Comparison of ENCODE assay signal across 1 cellular context in the genomic region with DNA sequence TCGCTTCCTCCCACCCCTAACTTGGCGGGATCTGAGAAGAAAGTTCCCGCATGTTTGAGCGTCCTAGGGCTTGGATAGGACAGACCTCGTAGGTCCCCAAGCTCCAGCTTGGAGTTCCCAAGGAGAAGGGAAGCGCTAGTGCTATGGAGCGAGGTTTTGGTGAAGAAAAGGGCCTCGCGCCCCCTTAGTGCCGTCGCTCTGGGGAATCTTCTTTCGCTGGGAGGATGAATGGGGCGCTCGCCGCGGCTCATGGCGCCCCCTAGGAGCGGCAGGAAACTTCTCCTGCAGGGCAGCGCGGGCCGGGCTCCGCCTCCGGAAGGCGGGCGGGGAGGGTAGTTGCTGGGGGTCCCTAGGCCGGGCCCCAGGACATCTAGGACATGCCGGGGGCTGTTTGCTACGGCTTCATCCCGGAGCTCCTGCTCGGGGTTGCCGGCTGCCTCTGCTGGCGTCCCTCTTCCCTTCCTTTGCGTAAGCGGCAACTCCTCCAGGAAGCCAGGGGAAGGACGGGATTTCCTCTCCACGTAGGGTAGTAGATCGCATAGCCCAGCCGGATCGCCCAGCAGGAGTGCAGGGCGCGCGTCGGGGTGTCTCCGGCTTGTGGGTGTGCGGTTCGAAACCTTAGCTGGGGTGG.
TF ChIP-seq lines count a peak whose summit lies in the region.

No MANE protein-coding gene starts in this region.

TF ChIP-seq in HEK293, 187 proteins besides CTCF, POLR2A, EP300 and RAD21 (continued from another document):
- peak; percentile 42; the same call in 1 of the 2 replicates for TF ChIP-seq ZBTB11 (tag by site-specific recombination; conservative IDR thresholded peaks at IDR 0.05; ENCODE audit: low read depth)
- TF ChIP-seq, protein P1, sequence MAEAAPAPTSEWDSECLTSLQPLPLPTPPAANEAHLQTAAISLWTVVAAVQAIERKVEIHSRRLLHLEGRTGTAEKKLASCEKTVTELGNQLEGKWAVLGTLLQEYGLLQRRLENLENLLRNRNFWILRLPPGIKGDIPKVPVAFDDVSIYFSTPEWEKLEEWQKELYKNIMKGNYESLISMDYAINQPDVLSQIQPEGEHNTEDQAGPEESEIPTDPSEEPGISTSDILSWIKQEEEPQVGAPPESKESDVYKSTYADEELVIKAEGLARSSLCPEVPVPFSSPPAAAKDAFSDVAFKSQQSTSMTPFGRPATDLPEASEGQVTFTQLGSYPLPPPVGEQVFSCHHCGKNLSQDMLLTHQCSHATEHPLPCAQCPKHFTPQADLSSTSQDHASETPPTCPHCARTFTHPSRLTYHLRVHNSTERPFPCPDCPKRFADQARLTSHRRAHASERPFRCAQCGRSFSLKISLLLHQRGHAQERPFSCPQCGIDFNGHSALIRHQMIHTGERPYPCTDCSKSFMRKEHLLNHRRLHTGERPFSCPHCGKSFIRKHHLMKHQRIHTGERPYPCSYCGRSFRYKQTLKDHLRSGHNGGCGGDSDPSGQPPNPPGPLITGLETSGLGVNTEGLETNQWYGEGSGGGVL (tag by site-specific recombination; IDR thresholded peaks at IDR 0.05): no peak
- TF ChIP-seq ZFHX2 (tag by site-specific recombination; conservative IDR thresholded peaks at IDR 0.05): no peak
- no peak for TF ChIP-seq ZNF792 (tag by site-specific recombination; IDR thresholded peaks at IDR 0.05)
- TF ChIP-seq ZNF133 (tag by site-specific recombination; IDR thresholded peaks at IDR 0.05): no peak
- no peak for TF ChIP-seq ZNF138 (tag by site-specific recombination; IDR thresholded peaks at IDR 0.05; ENCODE audit: borderline replicate concordance)
